35 cellular contexts compared by ENCODE assay signal in genomic region chr7:99651290-99651689, GRCh38. TPM values are rescaled to one million over a fixed set of nuclear protein-coding genes. Genes with fewer than 3 reads are reported as not detected.
"Had no signal": no experiment of that assay in that cellular context is flagged by ENCODE, and none has a peak within 500 bp of the region (broad histone marks: within the 10 kb centered on the region; RNA-seq: fewer than 3 reads in every experiment).

No MANE protein-coding gene starts in this region.

- H3K4me1 ChIP-seq: adrenal gland, body of pancreas, colonic mucosa, heart left ventricle had no signal

- H3K9me3 ChIP-seq: adrenal gland, colonic mucosa had no signal

- ATAC-seq: activated CD4-positive, alpha-beta T cell treated with anti-CD3 and anti-CD28 coated beads for 36 hours; activated CD8-positive, alpha-beta memory T cell treated with anti-CD3 and anti-CD28 coated beads, Interleukin-2, amount 10 ng/mL, durations not matched to agents 7 days and 5 days; activated CD8-positive, alpha-beta T cell treated with anti-CD3 and anti-CD28 coated beads, Interleukin-2, amount 10 ng/mL, durations not matched to agents 7 days and 5 days; activated naive CD8-positive, alpha-beta T cell treated with anti-CD3 and anti-CD28 coated beads, Interleukin-2, amount 50 U/mL, for 24 hours; body of pancreas; heart left ventricle had no signal

- H3K36me3 ChIP-seq: adrenal gland, cardiac muscle cell, colonic mucosa had no signal

- H3K27ac ChIP-seq: adrenal gland, body of pancreas, cardiac muscle cell, colonic mucosa, epithelial cell of prostate, heart left ventricle had no signal

- FAIRE-seq: endometrium, endothelial cell of umbilical vein, frontal cortex had no signal

- H3K4me3 ChIP-seq: adrenal gland, body of pancreas, cardiac muscle cell, colonic mucosa, heart left ventricle had no signal

- DNase-seq: activated CD4-positive, alpha-beta memory T cell treated with anti-CD3 and anti-CD28 coated beads for 36 hours; activated CD4-positive, alpha-beta T cell treated with anti-CD3 and anti-CD28 coated beads for 36 hours; activated CD4-positive, alpha-beta T cell treated with anti-CD3 and anti-CD28 coated beads, Interleukin-2, amount 10 ng/mL, durations not matched to agents 24 days and 14 days; activated CD4-positive, CD25-positive, alpha-beta regulatory T cell; activated CD4-positive, CD25-positive, alpha-beta regulatory T cell treated with anti-CD3 and anti-CD28 coated beads, Interleukin-2, amount 50 U/mL, for 72 hours; activated CD8-positive, alpha-beta memory T cell treated with anti-CD3 and anti-CD28 coated beads, Interleukin-2, amount 10 ng/mL, durations not matched to agents 7 days and 5 days; activated CD8-positive, alpha-beta memory T cell treated with anti-CD3 and anti-CD28 coated beads, Interleukin-2, amount 50 U/mL, for 4 hours; activated CD8-positive, alpha-beta T cell treated with anti-CD3 and anti-CD28 coated beads, Interleukin-2, amount 10 ng/mL, durations not matched to agents 7 days and 5 days; activated effector memory CD4-positive, alpha-beta T cell treated with anti-CD3 and anti-CD28 coated beads, Interleukin-2, amount 50 U/mL, for 16 hours; activated naive CD4-positive, alpha-beta T cell treated with anti-CD3 and anti-CD28 coated beads for 36 hours; activated naive CD8-positive, alpha-beta T cell treated with anti-CD3 and anti-CD28 coated beads for 36 hours; activated naive CD8-positive, alpha-beta T cell treated with anti-CD3 and anti-CD28 coated beads, Interleukin-2, amount 50 U/mL, for 24 hours; activated T-cell treated with anti-CD3 and anti-CD28 coated beads, Interleukin-2, amount 50 U/mL, for 1 hour; activated T-cell treated with anti-CD3 and anti-CD28 coated beads, Interleukin-2, amount 50 U/mL, for 48 hours; adrenal gland; amygdala; aorta; body of pancreas; central memory CD4-positive, alpha-beta T cell; cerebellar nuclear complex; colonic mucosa; effector CD8-positive, alpha-beta T cell; foreskin fibroblast; glutamatergic neuron; heart left ventricle; T-helper 2 cell had no signal

- H3K27me3 ChIP-seq: adrenal gland, body of pancreas, cardiac muscle cell, colonic mucosa, heart left ventricle had no signal

RNA-seq across cellular contexts. Expression of gene CYP3A5, which starts 28.5 kb away (rescaled TPM):
- total RNA-seq: activated CD4-positive, alpha-beta memory T cell treated with anti-CD3 and anti-CD28 coated beads for 36 hours; activated CD4-positive, alpha-beta T cell treated with anti-CD3 and anti-CD28 coated beads for 36 hours; activated CD4-positive, alpha-beta T cell treated with anti-CD3 and anti-CD28 coated beads, Interleukin-2, amount 10 ng/mL, durations not matched to agents 24 days and 14 days; activated CD8-positive, alpha-beta memory T cell treated with anti-CD3 and anti-CD28 coated beads, Interleukin-2, amount 10 ng/mL, durations not matched to agents 7 days and 5 days; activated CD8-positive, alpha-beta T cell treated with anti-CD3 and anti-CD28 coated beads, Interleukin-2, amount 10 ng/mL, durations not matched to agents 7 days and 5 days; activated naive CD8-positive, alpha-beta T cell treated with anti-CD3 and anti-CD28 coated beads for 36 hours; activated T-helper 1 cell treated with anti-CD3 and anti-CD28 coated beads, Interleukin-12 subunit alpha, Interleukin-12 subunit beta, Interleukin-2, Interleukin-4 antibody, amounts not matched to agents 30 ng/mL and 10 ng/mL and 1 ng/mL, durations not matched to agents 14 hours and 24 hours and 36 hours; activated T-helper 2 cell treated with anti-CD3 and anti-CD28 coated beads, Interferon-gamma antibody, Interleukin-2, Interleukin-4, amounts not matched to agents 10 μg/mL and 5 μg/mL and 100 μg/mL, durations not matched to agents 14 hours and 24 hours and 36 hours; dermis microvascular lymphatic vessel endothelial cell; endothelial cell of umbilical vein; T-helper 1 cell treated with Interleukin-12 subunit alpha and Interleukin-12 subunit beta and Interleukin-4 antibody, amounts not matched to agents 30 ng/mL and 1 ng/mL, for 36 hours had no signal
- polyA plus RNA-seq: endothelial cell of umbilical vein had no signal

RNA-seq across cellular contexts. Expression of gene TMEM225B, which starts 53.2 kb away (rescaled TPM):
- total RNA-seq: endothelial cell of umbilical vein, frontal cortex had no signal
